1 cellular context compared by ENCODE assay signal in genomic region chr12:2198542-2198941, GRCh38.
TF ChIP-seq lines count a peak whose summit lies in the region.

No MANE protein-coding gene starts in this region.

TF ChIP-seq in H1, 55 proteins besides CTCF, POLR2A, EP300 and RAD21:
- TF ChIP-seq JUN (IDR thresholded peaks at IDR 0.05; ENCODE audit: low read depth, low read length), result no peak
- no peak for TF ChIP-seq SRF (IDR thresholded peaks at IDR 0.05; ENCODE audit: low read depth, low read length)
- no peak for TF ChIP-seq PHF8 (conservative IDR thresholded peaks at IDR 0.05; ENCODE audit: low read depth, low read length)
- TF ChIP-seq CEBPB (IDR thresholded peaks at IDR 0.05; ENCODE audit: low read depth, low read length), result no peak
- TF ChIP-seq POLR2AphosphoS5 (IDR thresholded peaks at IDR 0.05; ENCODE audit: low read depth, low read length), result no peak
- TF ChIP-seq, protein P1, sequence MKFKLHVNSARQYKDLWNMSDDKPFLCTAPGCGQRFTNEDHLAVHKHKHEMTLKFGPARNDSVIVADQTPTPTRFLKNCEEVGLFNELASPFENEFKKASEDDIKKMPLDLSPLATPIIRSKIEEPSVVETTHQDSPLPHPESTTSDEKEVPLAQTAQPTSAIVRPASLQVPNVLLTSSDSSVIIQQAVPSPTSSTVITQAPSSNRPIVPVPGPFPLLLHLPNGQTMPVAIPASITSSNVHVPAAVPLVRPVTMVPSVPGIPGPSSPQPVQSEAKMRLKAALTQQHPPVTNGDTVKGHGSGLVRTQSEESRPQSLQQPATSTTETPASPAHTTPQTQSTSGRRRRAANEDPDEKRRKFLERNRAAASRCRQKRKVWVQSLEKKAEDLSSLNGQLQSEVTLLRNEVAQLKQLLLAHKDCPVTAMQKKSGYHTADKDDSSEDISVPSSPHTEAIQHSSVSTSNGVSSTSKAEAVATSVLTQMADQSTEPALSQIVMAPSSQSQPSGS (IDR thresholded peaks at IDR 0.05; ENCODE audit: low read length), result no peak
- TF ChIP-seq RFX5 (IDR thresholded peaks at IDR 0.05; ENCODE audit: borderline replicate concordance, low read depth, low read length), result no peak
- no peak for TF ChIP-seq CTBP2 (IDR thresholded peaks at IDR 0.05; ENCODE audit: borderline replicate concordance, insufficient read depth, insufficient read length, low read length)
